ENCODE assay signal across 21 cellular contexts in genomic region chr16:85678821-85679220, GRCh38. TPM values are rescaled to one million over a fixed set of nuclear protein-coding genes. Genes with fewer than 3 reads are reported as not detected.
DNase-seq lines count a peak whose midpoint lies in the region; ATAC-seq and TF ChIP-seq lines count a peak whose summit lies in the region.
"Had no signal": no experiment of that assay in that cellular context is flagged by ENCODE, and none has a peak within 500 bp of the region (broad histone marks: within the 10 kb centered on the region; RNA-seq: fewer than 3 reads in every experiment).

No MANE protein-coding gene starts in this region.

- CTCF ChIA-PET in Caco-2 (lab: Charles Lee), result interaction anchor here (0.5 to 1.8 kb wide), 5 partner anchors 31 to 78 kb away, joined by 3 to 10 read pairs (median 3); no protein-coding TSS in a partner anchor
- CTCF ChIA-PET in T-cell (lab: Charles Lee), result no interaction called here

- no peak overlapping the region for H3K27ac ChIP-seq in osteoblast (ENCODE audit: low read depth, low read length)
- H3K27ac ChIP-seq: BLaER1, SJSA1 had no signal

- intact Hi-C loops in Caco-2 (cut with micrococcal nuclease; ENCODE audit: unreplicated experiment), result no loop called here

- TF ChIP-seq CTCF in Caco-2 (IDR thresholded peaks at IDR 0.05; ENCODE audit: insufficient read depth in 1 of 2, low read depth in 1 of 2, low read length in 1 of 2, severe bottlenecking in 1 of 2, unreplicated experiment in 1 of 2) (no peak), osteoblast (IDR thresholded peaks at IDR 0.05; ENCODE audit: extremely low read depth, low read depth, low read length) (no peak)

- H3K9me3 ChIP-seq in Caco-2 (no peaks in the 10 kb centered on the region), osteoblast (ENCODE audit: low read depth, low read length) (no peaks in the 10 kb centered on the region)
- H3K9me3 ChIP-seq: BLaER1, SJSA1 had no signal

- H3K9me3 Mint-ChIP-seq in Caco-2 (ENCODE audit: unreplicated experiment), result no peaks in the 10 kb centered on the region
- H3K9me3 Mint-ChIP-seq in immature natural killer cell, result no peaks in the 10 kb centered on the region
- no peaks in the 10 kb centered on the region for H3K9me3 Mint-ChIP-seq in T-cell
- H3K9me3 Mint-ChIP-seq: CD4-positive, alpha-beta T cell had no signal

- H3K27me3 Mint-ChIP-seq in Caco-2 (ENCODE audit: insufficient read depth, unreplicated experiment) (no peaks in the 10 kb centered on the region), immature natural killer cell (ENCODE audit: low read depth in 3 of 3) (peaks cover 2 to 5% (median 3%) of the 10 kb centered on the region in 3 donors), T-cell (no peaks in the 10 kb centered on the region)
- H3K27me3 Mint-ChIP-seq: CD4-positive, alpha-beta T cell had no signal

- no peaks in the 10 kb centered on the region for H3K79me2 ChIP-seq in osteoblast (ENCODE audit: insufficient read depth, low read length)

- H4K20me1 ChIP-seq in osteoblast (ENCODE audit: insufficient read depth, low read length), result peaks cover 13% of the 10 kb centered on the region

- H3K4me3 ChIP-seq in Caco-2 (ENCODE audit: low read depth, low read length) (no peak overlapping the region), osteoblast (ENCODE audit: insufficient read depth, low read length) (no peak overlapping the region)
- H3K4me3 ChIP-seq: BLaER1, SJSA1 had no signal

- H3K36me3 Mint-ChIP-seq in Caco-2 (ENCODE audit: insufficient read depth, unreplicated experiment) (peaks cover 82% of the 10 kb centered on the region), immature natural killer cell (peaks cover 5 to 24% (median 11%) of the 10 kb centered on the region in 3 donors), T-cell (peaks cover 13% of the 10 kb centered on the region)

- peak overlapping the region; percentile 34 for H3K27ac Mint-ChIP-seq in Caco-2 (ENCODE audit: unreplicated experiment)
- H3K27ac Mint-ChIP-seq in immature natural killer cell, result peak overlapping the region in 4 of 6 donors; percentile 22 to 48 (median 33)
- no peak overlapping the region for H3K27ac Mint-ChIP-seq in T-cell
- H3K27ac Mint-ChIP-seq: CD4-positive, alpha-beta T cell had no signal

- no TSS peak for BruUV-seq in Caco-2 (replicated peaks; lab: Mats Ljungman, UMichigan)

- H3K36me3 ChIP-seq in Caco-2 (ENCODE audit: control insufficient read depth, insufficient read depth, low read length), result peaks cover 15% of the 10 kb centered on the region
- peaks cover 45% of the 10 kb centered on the region for H3K36me3 ChIP-seq in osteoblast (ENCODE audit: insufficient read depth, low read length)

- H3K27me3 ChIP-seq in Caco-2 (replicated peaks; ENCODE audit: control insufficient read depth, insufficient read depth, low read length), result no peaks in the 10 kb centered on the region
- H3K27me3 ChIP-seq in osteoblast (ENCODE audit: insufficient read depth, low read length), result no peaks in the 10 kb centered on the region
- H3K27me3 ChIP-seq: BLaER1, SJSA1 had no signal

- H3K4me1 Mint-ChIP-seq in Caco-2 (ENCODE audit: low read depth, unreplicated experiment), result peaks cover 30% of the 10 kb centered on the region
- peaks cover 11 to 12% of the 10 kb centered on the region in 2 donors for H3K4me1 Mint-ChIP-seq in immature natural killer cell
- H3K4me1 Mint-ChIP-seq in T-cell, result peaks cover 0 to 9% (median 7%) of the 10 kb centered on the region in 3 donors

- H3K4me2 ChIP-seq in osteoblast (ENCODE audit: insufficient read depth, low read length), result no peak overlapping the region
- H3K4me2 ChIP-seq: BLaER1 had no signal

- ATAC-seq in T-cell (replicated peaks in 1 of 4) (no peak), HG03342 (IDR thresholded peaks at IDR 0.05; ENCODE audit: unreplicated experiment) (no peak), HG02973 (IDR thresholded peaks at IDR 0.05; ENCODE audit: unreplicated experiment) (no peak)

- H2AFZ ChIP-seq in osteoblast (ENCODE audit: low read length), result no peak overlapping the region

- H3K4me3 Mint-ChIP-seq in Caco-2 (ENCODE audit: unreplicated experiment) (no peak overlapping the region), immature natural killer cell (no peak overlapping the region), T-cell (no peak overlapping the region)
- H3K4me3 Mint-ChIP-seq: CD4-positive, alpha-beta T cell had no signal

- peaks cover 11% of the 10 kb centered on the region for H3K4me1 ChIP-seq in Caco-2
- H3K4me1 ChIP-seq in osteoblast (ENCODE audit: insufficient read depth, low read length), result peaks cover 10% of the 10 kb centered on the region
- H3K4me1 ChIP-seq: SJSA1 had no signal

- DNase-seq in Caco-2, result peak in 1 of 2 experiments; percentile 48
- peak; percentile 84 for DNase-seq in NCI-H526 treated with DMSO at 0.1 percent for 48 hours (lab: John Stamatoyannopoulos, UW)
- DNase-seq in immature natural killer cell, result no peak
- peak; percentile 5 for DNase-seq in osteoblast (ENCODE audit: insufficient read length, low spot score, missing footprints)
- no peak for DNase-seq in T-cell
- DNase-seq: CD4-positive, alpha-beta T cell; COR-L47; DMS153; GOT3; HCEC 1CT; IMR-90; NCI-H1105; NCI-H146; NCI-H2029 treated with DMSO at 0.1 percent for 48 hours; NCI-H345; NCI-H524; OCI-M1 had no signal

- POLR2A ChIA-PET in Caco-2 (lab: Charles Lee), result interaction anchor here (1.0 kb wide), 1 partner anchor 9 kb away, joined by 3 read pairs; the partner anchor contains the start of gene GINS2
- POLR2A ChIA-PET in T-cell (lab: Charles Lee), result no interaction called here

RNA-seq across cellular contexts. Expression of gene GINS2, which starts 9.9 kb away (rescaled TPM):
- total RNA-seq in Caco-2 (2022) (52.5 and 62.9 TPM in 2 replicates), osteoblast (1.2 and 1.8 TPM in 2 replicates), T-cell (1 to 10 TPM; 1.1 to 3.7 (median 1.6) TPM)
- 1 to 10 TPM in 2 of 3 donors, not detected in 1; 2.0 to 2.1 TPM for polyA plus RNA-seq in immature natural killer cell

Comparison
In these comparisons a context has a peak if more than half of its experiments do, and no peak if none do; other contexts are left out.
1. DNase-seq: peak in NCI-H526 treated with DMSO at 0.1 percent for 48 hours (single experiment) and osteoblast (single experiment); none in immature natural killer cell (0 of 3) and T-cell (0 of 34).
2. H3K27ac Mint-ChIP-seq: peak in Caco-2 (single experiment) and immature natural killer cell (4 of 6); none in T-cell (0 of 2).
3. RNA of gene GINS2, which starts 9.9 kb away (total RNA-seq): 52.5 to 62.9 TPM in Caco-2; 1.2 to 1.8 TPM in osteoblast and 1.1 to 3.7 TPM in T-cell; every median in the first group is over 10 times any median in the second.